8 cellular contexts compared by ENCODE assay signal in the genomic region with DNA sequence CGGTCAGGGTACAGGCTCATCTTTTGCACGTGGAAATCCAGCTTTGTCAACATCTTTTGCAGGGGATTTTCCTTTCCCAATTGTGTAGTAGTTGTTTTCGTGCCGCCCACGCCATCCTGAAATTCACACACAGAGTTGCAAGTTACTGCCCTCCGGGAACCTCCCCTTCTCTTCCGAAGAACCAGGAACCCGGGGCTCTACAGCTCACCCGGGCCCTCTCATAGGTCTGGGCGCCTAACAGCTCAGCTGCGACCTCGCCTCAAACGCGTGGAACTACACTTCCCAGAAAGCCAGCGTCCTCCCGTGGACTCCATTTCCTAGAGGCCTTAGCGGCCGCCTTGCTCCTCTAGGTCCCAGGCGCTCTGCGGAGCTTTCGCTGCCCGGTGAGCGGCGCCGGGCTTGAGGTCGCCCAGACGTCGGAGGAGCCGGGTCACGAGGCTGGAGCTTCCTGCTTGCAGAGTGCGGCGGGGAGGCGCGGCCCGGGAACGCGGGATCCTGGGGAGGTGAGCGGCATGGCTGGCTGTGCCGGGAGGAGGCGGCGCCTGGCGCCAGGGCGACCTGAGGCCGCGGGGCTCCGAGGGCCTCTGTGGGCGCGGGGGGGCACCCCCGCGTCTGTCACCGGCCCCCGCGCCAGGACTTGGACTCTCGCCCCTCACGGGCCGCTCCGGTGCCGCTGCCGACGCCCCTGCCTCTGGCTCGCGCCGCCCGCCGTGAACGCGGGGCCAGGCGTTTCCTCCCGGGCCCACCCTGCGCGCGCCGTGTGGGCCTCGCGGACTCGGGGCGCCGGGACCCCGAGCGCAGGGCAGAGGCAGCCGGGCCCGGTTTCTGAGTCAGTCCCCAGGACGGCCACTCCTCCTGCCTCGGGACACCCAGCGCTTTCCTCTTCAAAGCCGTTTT. TPM values are rescaled to one million over a fixed set of nuclear protein-coding genes. Genes with fewer than 3 reads are reported as not detected.
A peak's percentile ranks its signal among the peaks of the same experiment; 100 is the strongest.
DNase-seq lines count a peak whose midpoint lies in the region; ATAC-seq and TF ChIP-seq lines count a peak whose summit lies in the region.

A gene (plus strand): TSS at position 329 of the 897 bp plus-strand sequence. CDS start 1,095 bp downstream, outside the sequence.

- no peaks in the 10 kb centered on the region for H3K4me1 ChIP-seq in ES-I3 (ENCODE audit: insufficient read depth, low read length)
- H3K4me1 ChIP-seq in Loucy (ENCODE audit: insufficient read depth, low read length, poor library complexity, severe bottlenecking), result no peaks in the 10 kb centered on the region
- H3K4me1 ChIP-seq in foreskin keratinocyte, result no peaks in the 10 kb centered on the region
- H3K4me1 ChIP-seq in neural progenitor cell, result no peaks in the 10 kb centered on the region
- H3K4me1 ChIP-seq in stomach smooth muscle (ENCODE audit: control insufficient read depth, insufficient read depth, low read length), result peaks cover 13% of the 10 kb centered on the region

- H3K36me3 ChIP-seq in ES-I3 (ENCODE audit: insufficient read depth, low read length) (no peaks in the 10 kb centered on the region), H7 (replicated peaks; ENCODE audit: control insufficient read depth, insufficient read depth, low read length) (peaks cover 2% of the 10 kb centered on the region; the same call in 1 of the 2 replicates), Loucy (ENCODE audit: insufficient read depth, low read length) (no peaks in the 10 kb centered on the region), neural progenitor cell (no peaks in the 10 kb centered on the region), stomach smooth muscle (ENCODE audit: control insufficient read depth in 2 of 2, insufficient read depth in 2 of 2, low read length in 2 of 2) (peaks cover 4 to 5% of the 10 kb centered on the region in 2 donors)

- H3K4me2 ChIP-seq in Loucy (ENCODE audit: low read depth, low read length, poor library complexity, severe bottlenecking), result peak within 1 kb of the TSS; percentile 53
- H3K4me2 ChIP-seq in neural progenitor cell, result peak within 1 kb of the TSS; percentile 85

- peak within 1 kb of the TSS; percentile 88 for H3K4me3 Mint-ChIP-seq in neural progenitor cell

- peak; percentile 93 for DNase-seq in H7
- peak; percentile 95 for DNase-seq in SIG-M5 treated with dmso at 0.1 percent for 504 hours (lab: John Stamatoyannopoulos, UW; ENCODE audit: unreplicated experiment)
- peak; percentile 64 for DNase-seq in activated gamma-delta T cell treated with anti-CD3 and anti-CD28 coated beads, Interleukin-2, amount 50 U/mL, for 16 hours (ENCODE audit: low read depth)
- DNase-seq in foreskin keratinocyte, result peak; percentile 76 to 83
- peak; percentile 96 for DNase-seq in neural progenitor cell (ENCODE audit: low spot score)

- TF ChIP-seq CTCF in Loucy (conservative IDR thresholded peaks at IDR 0.05; ENCODE audit: low read length) (no peak), foreskin keratinocyte (conservative IDR thresholded peaks at IDR 0.05) (no peak), neural progenitor cell (IDR thresholded peaks at IDR 0.05) (peak; percentile 13)

- H2AFZ ChIP-seq in Loucy (ENCODE audit: low read length), result peak within 1 kb of the TSS; percentile 89
- H2AFZ ChIP-seq in neural progenitor cell (replicated peaks), result peak within 1 kb of the TSS; percentile 86

- peaks cover 30% of the 10 kb centered on the region for H3K36me3 Mint-ChIP-seq in neural progenitor cell

- ATAC-seq in foreskin keratinocyte, result peak; percentile 94

- no peaks in the 10 kb centered on the region for H3K9me2 ChIP-seq in Loucy (replicated peaks; ENCODE audit: low read depth, low read length)

- H3K79me2 ChIP-seq in Loucy (ENCODE audit: insufficient read depth, low read length) (peaks cover 11% of the 10 kb centered on the region; the same call in 1 of the 2 replicates), neural progenitor cell (ENCODE audit: low read depth) (peaks cover 14% of the 10 kb centered on the region)

- H3K27me3 Mint-ChIP-seq in neural progenitor cell (ENCODE audit: insufficient read depth, low read depth), result peaks cover 5% of the 10 kb centered on the region

- H3K27ac Mint-ChIP-seq in neural progenitor cell, result peak within 1 kb of the TSS; percentile 78

- no peaks in the 10 kb centered on the region for H3K9me3 ChIP-seq in ES-I3 (ENCODE audit: control insufficient read depth, insufficient read depth, low read length)
- H3K9me3 ChIP-seq in Loucy (ENCODE audit: insufficient read depth, low read depth, low read length), result no peaks in the 10 kb centered on the region
- no peaks in the 10 kb centered on the region for H3K9me3 ChIP-seq in neural progenitor cell (ENCODE audit: low read depth)
- H3K9me3 ChIP-seq in stomach smooth muscle (ENCODE audit: control insufficient read depth in 2 of 2, low read length in 2 of 2), result no peaks in the 10 kb centered on the region

- H3K27ac ChIP-seq in foreskin keratinocyte, result peak within 1 kb of the TSS; percentile 81
- no peak within 1 kb of the TSS for H3K27ac ChIP-seq in neural progenitor cell
- peak within 1 kb of the TSS; percentile 37 for H3K27ac ChIP-seq in stomach smooth muscle (ENCODE audit: low read length)

- no peaks in the 10 kb centered on the region for H4K20me1 ChIP-seq in Loucy (ENCODE audit: insufficient read depth, low read length, poor library complexity, severe bottlenecking)
- no peaks in the 10 kb centered on the region for H4K20me1 ChIP-seq in neural progenitor cell (ENCODE audit: low read depth)

- H3K9me3 Mint-ChIP-seq in neural progenitor cell, result peaks cover 38% of the 10 kb centered on the region

- H3K27me3 ChIP-seq in H7 (ENCODE audit: control insufficient read depth, insufficient read depth, low read length) (no peaks in the 10 kb centered on the region; the same call in 1 of the 2 replicates), Loucy (ENCODE audit: insufficient read depth, low read length, poor library complexity, severe bottlenecking) (no peaks in the 10 kb centered on the region), foreskin keratinocyte (no peaks in the 10 kb centered on the region), neural progenitor cell (no peaks in the 10 kb centered on the region), stomach smooth muscle (ENCODE audit: control insufficient read depth in 1 of 2, insufficient read depth in 2 of 2, low read length in 2 of 2) (no peaks in the 10 kb centered on the region)

- H3K4me3 ChIP-seq in H7 (ENCODE audit: insufficient read depth, low read depth, low read length) (peak within 1 kb of the TSS; percentile 62), Loucy (ENCODE audit: low read length, poor library complexity, severe bottlenecking) (peak within 1 kb of the TSS; percentile 73), neural progenitor cell (peak within 1 kb of the TSS; percentile 69), stomach smooth muscle (ENCODE audit: low read length in 2 of 2) (peak within 1 kb of the TSS; percentile 74 to 78)

- H3F3A ChIP-seq in Loucy (ENCODE audit: low read depth) (no peaks in the 10 kb centered on the region), neural progenitor cell (ENCODE audit: low read depth) (peaks cover 8% of the 10 kb centered on the region)

- H3K4me1 Mint-ChIP-seq in neural progenitor cell, result peaks cover 11% of the 10 kb centered on the region

- H3K9ac ChIP-seq in ES-I3 (ENCODE audit: low read depth, low read length) (peak within 1 kb of the TSS; percentile 60), Loucy (ENCODE audit: low read depth, low read length, poor library complexity, severe bottlenecking) (peak within 1 kb of the TSS; percentile 67), neural progenitor cell (peak within 1 kb of the TSS; percentile 14), stomach smooth muscle (ENCODE audit: low read length in 2 of 2) (peak within 1 kb of the TSS; percentile 68 to 69)

RNA-seq across cellular contexts. Expression of the gene that starts here (rescaled TPM):
- total RNA-seq in H7 (2014; rRNA removed; shearing (Covaris generic)), result 2.7 and 11.7 TPM in 2 replicates
- total RNA-seq in foreskin keratinocyte (6.8 and 8.1 TPM in 2 replicates), neural progenitor cell (ENCODE audit: low replicate concordance) (16.3 and 31.3 TPM in 2 replicates)
- 2.0 and 2.6 TPM in 2 replicates for polyA plus RNA-seq in foreskin keratinocyte

Comparison
In these comparisons a context has a peak if more than half of its experiments do, and no peak if none do; other contexts are left out.
1. H3K9ac ChIP-seq: peak in every context shown above with its lines; median percentile 68 in stomach smooth muscle; 67 in Loucy; 60 in ES-I3; 14 in neural progenitor cell.